13 cellular contexts compared by ENCODE assay signal in the genomic region with DNA sequence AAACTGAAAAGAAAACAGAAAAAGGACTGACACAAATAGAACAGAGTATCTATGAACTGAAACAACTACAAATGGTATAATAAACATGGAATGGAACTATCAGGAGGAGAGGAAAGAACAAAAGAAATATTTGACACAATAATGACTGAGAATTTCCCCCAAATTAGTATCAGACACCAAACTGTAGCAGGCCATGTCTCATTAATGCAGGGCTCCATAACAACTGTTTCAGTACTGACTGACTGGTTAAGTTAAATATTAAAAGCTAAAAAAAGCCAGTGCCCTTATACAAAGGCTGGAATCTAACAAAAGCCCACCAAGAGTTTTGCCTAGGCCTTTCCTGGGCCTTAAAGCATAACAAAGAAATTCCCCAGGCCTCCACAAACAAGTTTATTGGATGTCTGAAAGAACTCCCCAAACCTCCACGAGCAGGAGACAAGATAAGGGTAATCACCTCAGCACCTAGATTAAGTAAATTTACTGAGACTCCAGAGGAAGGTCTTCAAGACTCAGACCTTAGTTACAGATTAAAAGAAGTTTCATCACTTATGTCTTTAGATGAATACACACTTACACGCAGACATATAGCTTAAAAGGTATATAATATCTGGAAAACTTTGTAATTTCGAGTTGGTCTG. TPM values are rescaled to one million over a fixed set of nuclear protein-coding genes. Genes with fewer than 3 reads are reported as not detected.
A peak's percentile ranks its signal among the peaks of the same experiment; 100 is the strongest.
DNase-seq lines count a peak whose midpoint lies in the region; ATAC-seq, FAIRE-seq and TF ChIP-seq lines count a peak whose summit lies in the region.
"Had no signal": no experiment of that assay in that cellular context is flagged by ENCODE, and none has a peak within 500 bp of the region (broad histone marks: within the 10 kb centered on the region; RNA-seq: fewer than 3 reads in every experiment).

No MANE protein-coding gene starts in this region.

- H3K9ac ChIP-seq in astrocyte (ENCODE audit: low read length) = no peak overlapping the region

- H3K27ac Mint-ChIP-seq in astrocyte (ENCODE audit: unreplicated experiment) = peak overlapping the region; percentile 87
- H3K27ac Mint-ChIP-seq in progenitor cell of endocrine pancreas = peak overlapping the region; percentile 97
- H3K27ac Mint-ChIP-seq: T-helper 2 cell treated with Interferon-gamma antibody and Interleukin-4, amounts not matched to agents 5 μg/mL and 100 μg/mL, for 36 hours had no signal

- no peak overlapping the region for H3K4me3 Mint-ChIP-seq in astrocyte (ENCODE audit: unreplicated experiment)
- H3K4me3 Mint-ChIP-seq in progenitor cell of endocrine pancreas (ENCODE audit: low read depth) = peak overlapping the region; percentile 19
- H3K4me3 Mint-ChIP-seq: T-helper 2 cell treated with Interferon-gamma antibody and Interleukin-4, amounts not matched to agents 5 μg/mL and 100 μg/mL, for 36 hours had no signal

- H3K27me3 Mint-ChIP-seq in astrocyte (ENCODE audit: low read depth, unreplicated experiment) = no peaks in the 10 kb centered on the region
- no peaks in the 10 kb centered on the region for H3K27me3 Mint-ChIP-seq in progenitor cell of endocrine pancreas

- H3K36me3 ChIP-seq in astrocyte (ENCODE audit: insufficient read depth, low read length) (peaks cover 3% of the 10 kb centered on the region), small intestine (ENCODE audit: control insufficient read depth in 2 of 2, insufficient read depth in 2 of 2, low read length in 2 of 2) (peaks cover 0 to 2% of the 10 kb centered on the region in 2 donors)

- no peak for DNase-seq in astrocyte (ENCODE audit: low read depth)
- DNase-seq in progenitor cell of endocrine pancreas (ENCODE audit: low spot score, unreplicated experiment) = no peak
- DNase-seq in DMS53 treated with DMSO at 0.1 percent for 48 hours (lab: John Stamatoyannopoulos, UW; ENCODE audit: unreplicated experiment) = no peak
- DNase-seq in small intestine = no peak
- DNase-seq: activated CD8-positive, alpha-beta memory T cell treated with anti-CD3 and anti-CD28 coated beads, Interleukin-2, amount 50 U/mL, for 4 hours; occipital lobe; stimulated activated CD4-positive, alpha-beta T cell treated with anti-CD3 and anti-CD28 coated beads, Interleukin-2, amount 100 ng/mL, for 24 hours had no signal

- ATAC-seq in GM19395 (IDR thresholded peaks at IDR 0.05; ENCODE audit: unreplicated experiment) (peak; percentile 70), HG02759 (IDR thresholded peaks at IDR 0.05; ENCODE audit: unreplicated experiment) (peak; percentile 74), SK-N-SH treated with all-trans-retinoic acid at 6 μM for 48 hours (no peak), HG02885 (IDR thresholded peaks at IDR 0.05; ENCODE audit: poor library complexity, unreplicated experiment) (no peak)

- H3K79me2 ChIP-seq in astrocyte (ENCODE audit: insufficient read depth, low read length) = peaks cover 85% of the 10 kb centered on the region

- peaks cover 40% of the 10 kb centered on the region for H3K4me1 Mint-ChIP-seq in astrocyte (ENCODE audit: low read depth, unreplicated experiment)
- H3K4me1 Mint-ChIP-seq in progenitor cell of endocrine pancreas (ENCODE audit: low read depth) = peaks cover 33% of the 10 kb centered on the region

- H4K20me1 ChIP-seq in astrocyte (ENCODE audit: insufficient read depth, low read length) = peaks cover 75% of the 10 kb centered on the region

- WGBS in small intestine, 3 donors = 67 to 72% (median 71%) methylated on average over 3 of the region's 3 CpGs

- H3K27ac ChIP-seq in astrocyte (ENCODE audit: low read depth, low read length) = no peak overlapping the region
- no peak overlapping the region for H3K27ac ChIP-seq in small intestine (ENCODE audit: low read depth in 1 of 2, low read length in 1 of 2)
- H3K27ac ChIP-seq: epithelial cell of prostate had no signal

- TF ChIP-seq CTCF in astrocyte (IDR thresholded peaks at IDR 0.05; ENCODE audit: insufficient read depth, low read depth, low read length) = no peak
- TF ChIP-seq CTCF in progenitor cell of endocrine pancreas (IDR thresholded peaks at IDR 0.05; ENCODE audit: unreplicated experiment) = no peak

- H3K9me3 Mint-ChIP-seq in astrocyte (ENCODE audit: unreplicated experiment) (no peaks in the 10 kb centered on the region), progenitor cell of endocrine pancreas (ENCODE audit: low read depth) (no peaks in the 10 kb centered on the region)
- H3K9me3 Mint-ChIP-seq: T-helper 2 cell treated with Interferon-gamma antibody and Interleukin-4, amounts not matched to agents 5 μg/mL and 100 μg/mL, for 36 hours had no signal

- FAIRE-seq in astrocyte (lab: Jason Lieb, UNC) (no peak), small intestine (lab: Jason Lieb, UNC) (no peak)

- H3K4me2 ChIP-seq in astrocyte (ENCODE audit: low read length) = no peak overlapping the region

- H3K4me1 ChIP-seq in astrocyte (ENCODE audit: insufficient read depth, low read length) (no peaks in the 10 kb centered on the region), small intestine (ENCODE audit: control insufficient read depth in 2 of 2, insufficient read depth in 1 of 2, low read depth in 1 of 2, low read length in 1 of 2) (peaks cover 0 to 2% of the 10 kb centered on the region in 2 donors)

- no peak overlapping the region for H2AFZ ChIP-seq in astrocyte (ENCODE audit: low read depth, low read length)

- H3K9me3 ChIP-seq in astrocyte (ENCODE audit: insufficient read depth, low read depth, low read length) = no peaks in the 10 kb centered on the region
- no peaks in the 10 kb centered on the region for H3K9me3 ChIP-seq in small intestine (ENCODE audit: control insufficient read depth, low read depth)

- H3K36me3 Mint-ChIP-seq in astrocyte (ENCODE audit: low read depth, unreplicated experiment) = peaks cover 10% of the 10 kb centered on the region
- peaks cover 16% of the 10 kb centered on the region for H3K36me3 Mint-ChIP-seq in progenitor cell of endocrine pancreas (ENCODE audit: insufficient read depth)

- H3K4me3 ChIP-seq in astrocyte (ENCODE audit: insufficient read depth, low read depth, low read length) (no peak overlapping the region), small intestine (ENCODE audit: low read depth in 1 of 2, low read length in 2 of 2) (no peak overlapping the region)

- H3K27me3 ChIP-seq in astrocyte (ENCODE audit: insufficient read depth, low read length) = no peaks in the 10 kb centered on the region
- H3K27me3 ChIP-seq in small intestine (ENCODE audit: control insufficient read depth in 2 of 2, insufficient read depth in 2 of 2, low read length in 2 of 2) = no peaks in the 10 kb centered on the region

TF ChIP-seq in SK-N-SH treated with all-trans-retinoic acid at 6 μM for 48 hours, 23 proteins besides CTCF, POLR2A, EP300 and RAD21 (continues in another document):
- TF ChIP-seq ZC3H10 (CRISPR knock-in tag; IDR thresholded peaks at IDR 0.05) = no peak
- no peak for TF ChIP-seq BACH2 (CRISPR knock-in tag; IDR thresholded peaks at IDR 0.05; ENCODE audit: borderline replicate concordance)
- TF ChIP-seq TOX (CRISPR knock-in tag; IDR thresholded peaks at IDR 0.05; ENCODE audit: borderline replicate concordance) = no peak
- no peak for TF ChIP-seq ISL1 (CRISPR knock-in tag; IDR thresholded peaks at IDR 0.05)
- TF ChIP-seq GLIS3 (CRISPR knock-in tag; IDR thresholded peaks at IDR 0.05) = no peak
- TF ChIP-seq SNAI2 (CRISPR knock-in tag; IDR thresholded peaks at IDR 0.05) = no peak
- TF ChIP-seq OSR1 (CRISPR knock-in tag; IDR thresholded peaks at IDR 0.05) = no peak
- TF ChIP-seq, protein P1, sequence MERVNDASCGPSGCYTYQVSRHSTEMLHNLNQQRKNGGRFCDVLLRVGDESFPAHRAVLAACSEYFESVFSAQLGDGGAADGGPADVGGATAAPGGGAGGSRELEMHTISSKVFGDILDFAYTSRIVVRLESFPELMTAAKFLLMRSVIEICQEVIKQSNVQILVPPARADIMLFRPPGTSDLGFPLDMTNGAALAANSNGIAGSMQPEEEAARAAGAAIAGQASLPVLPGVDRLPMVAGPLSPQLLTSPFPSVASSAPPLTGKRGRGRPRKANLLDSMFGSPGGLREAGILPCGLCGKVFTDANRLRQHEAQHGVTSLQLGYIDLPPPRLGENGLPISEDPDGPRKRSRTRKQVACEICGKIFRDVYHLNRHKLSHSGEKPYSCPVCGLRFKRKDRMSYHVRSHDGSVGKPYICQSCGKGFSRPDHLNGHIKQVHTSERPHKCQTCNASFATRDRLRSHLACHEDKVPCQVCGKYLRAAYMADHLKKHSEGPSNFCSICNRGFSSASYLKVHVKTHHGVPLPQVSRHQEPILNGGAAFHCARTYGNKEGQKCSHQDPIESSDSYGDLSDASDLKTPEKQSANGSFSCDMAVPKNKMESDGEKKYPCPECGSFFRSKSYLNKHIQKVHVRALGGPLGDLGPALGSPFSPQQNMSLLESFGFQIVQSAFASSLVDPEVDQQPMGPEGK (CRISPR knock-in tag; IDR thresholded peaks at IDR 0.05; ENCODE audit: borderline replicate concordance) = no peak
- TF ChIP-seq, protein P2, sequence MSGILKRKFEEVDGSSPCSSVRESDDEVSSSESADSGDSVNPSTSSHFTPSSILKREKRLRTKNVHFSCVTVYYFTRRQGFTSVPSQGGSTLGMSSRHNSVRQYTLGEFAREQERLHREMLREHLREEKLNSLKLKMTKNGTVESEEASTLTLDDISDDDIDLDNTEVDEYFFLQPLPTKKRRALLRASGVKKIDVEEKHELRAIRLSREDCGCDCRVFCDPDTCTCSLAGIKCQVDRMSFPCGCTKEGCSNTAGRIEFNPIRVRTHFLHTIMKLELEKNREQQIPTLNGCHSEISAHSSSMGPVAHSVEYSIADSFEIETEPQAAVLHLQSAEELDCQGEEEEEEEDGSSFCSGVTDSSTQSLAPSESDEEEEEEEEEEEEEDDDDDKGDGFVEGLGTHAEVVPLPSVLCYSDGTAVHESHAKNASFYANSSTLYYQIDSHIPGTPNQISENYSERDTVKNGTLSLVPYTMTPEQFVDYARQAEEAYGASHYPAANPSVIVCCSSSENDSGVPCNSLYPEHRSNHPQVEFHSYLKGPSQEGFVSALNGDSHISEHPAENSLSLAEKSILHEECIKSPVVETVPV (CRISPR knock-in tag; IDR thresholded peaks at IDR 0.05) = no peak
- no peak for TF ChIP-seq CREB5 (CRISPR knock-in tag; IDR thresholded peaks at IDR 0.05; ENCODE audit: low read depth)

RNA-seq across cellular contexts. Expression of gene KPNA1, which starts 45.7 kb away (rescaled TPM):
- total RNA-seq in astrocyte (160 and 165 TPM in 2 replicates), progenitor cell of endocrine pancreas (82.5 and 85.5 TPM in 2 replicates)
- 10 to 100 TPM; 10.5 to 13.0 (median 10.8) TPM for polyA plus RNA-seq in small intestine

RNA-seq across cellular contexts. Expression of gene WDR5B, which starts 53.2 kb away (rescaled TPM):
- total RNA-seq in astrocyte (3.9 and 4.0 TPM in 2 replicates), progenitor cell of endocrine pancreas (6.6 and 7.5 TPM in 2 replicates)
- 1 to 10 TPM; 1.6 to 2.9 (median 2.5) TPM for polyA plus RNA-seq in small intestine

Comparison
In these comparisons a context has a peak if more than half of its experiments do, and no peak if none do; other contexts are left out.
1. ATAC-seq: peak in GM19395 (single experiment) and HG02759 (single experiment); none in SK-N-SH treated with all-trans-retinoic acid at 6 μM for 48 hours (single experiment) and HG02885 (single experiment).